Comparison of ENCODE assay signal across 8 cellular contexts in the genomic region with DNA sequence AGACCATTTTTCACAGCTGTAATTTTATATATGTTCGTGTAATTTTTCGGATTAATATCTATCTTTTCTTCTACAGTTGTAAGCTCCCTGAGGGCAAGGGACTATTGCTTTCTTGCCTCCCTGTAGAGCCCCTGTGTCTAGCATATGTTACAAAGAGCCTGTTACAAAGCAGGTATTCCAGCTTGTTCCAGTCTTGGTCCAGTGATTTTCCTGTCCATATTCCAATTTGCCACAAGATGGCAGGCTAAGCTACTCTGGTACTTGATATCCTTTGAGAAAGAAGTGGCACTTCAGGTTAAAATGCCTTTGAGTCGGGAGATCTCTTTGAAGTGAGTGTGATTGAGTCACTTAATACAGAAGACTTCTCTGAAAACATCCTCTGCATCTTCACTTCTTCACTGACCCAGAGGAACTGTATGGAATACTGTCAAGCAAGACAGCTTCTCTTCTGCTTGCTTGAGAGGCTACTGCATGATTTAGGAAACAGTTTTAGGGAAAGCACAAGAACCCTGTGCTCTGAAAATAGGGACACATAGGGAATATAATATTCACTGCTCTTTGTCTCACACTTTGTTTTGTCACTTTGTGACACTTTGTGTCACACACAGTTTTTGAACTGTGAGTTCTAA. TPM values are rescaled to one million over a fixed set of nuclear protein-coding genes. Genes with fewer than 3 reads are reported as not detected.
DNase-seq lines count a peak whose midpoint lies in the region; ATAC-seq and TF ChIP-seq lines count a peak whose summit lies in the region.

No MANE protein-coding gene starts in this region.

- peak; percentile 65 for DNase-seq in Ammon's horn (ENCODE audit: low spot score)
- peak; percentile 54 for DNase-seq in HFFc6
- peak; percentile 86 for DNase-seq in NCI-H524 treated with DMSO at 0.1 percent for 48 hours (lab: John Stamatoyannopoulos, UW)
- DNase-seq in cardiac fibroblast (ENCODE audit: low read depth in 2 of 2): peak; percentile 62 to 74
- DNase-seq in medulla oblongata (ENCODE audit: extremely low spot score): peak; percentile 77
- no peak for DNase-seq in stimulated activated naive CD4-positive, alpha-beta T cell (lab: John Stamatoyannopoulos, UW)
- DNase-seq in stimulated activated CD4-positive, alpha-beta T cell treated with anti-CD3 and anti-CD28 coated beads, Interleukin-12 subunit alpha, Interleukin-12 subunit beta, amount 100 ng/mL, for 4 hours: no peak
- no peak for DNase-seq in stimulated activated naive CD8-positive, alpha-beta T cell treated with anti-CD3 and anti-CD28 coated beads, Interleukin-15, Interleukin-2, amounts not matched to agents 100 U/mL and 50 U/mL, for 24 hours

- ATAC-seq in stimulated activated naive CD8-positive, alpha-beta T cell treated with anti-CD3 and anti-CD28 coated beads, Interleukin-15, Interleukin-2, amounts not matched to agents 100 U/mL and 50 U/mL, for 24 hours: no peak

- peaks cover 34% of the 10 kb centered on the region for H3K4me1 Mint-ChIP-seq in HFFc6 (ENCODE audit: low read depth)

- H3K27ac Mint-ChIP-seq in HFFc6: no peak overlapping the region

- H3K27me3 Mint-ChIP-seq in HFFc6 (ENCODE audit: insufficient read depth): no peaks in the 10 kb centered on the region

- no peaks in the 10 kb centered on the region for H3K36me3 Mint-ChIP-seq in HFFc6 (ENCODE audit: low read depth)

- no peaks in the 10 kb centered on the region for H3K9me3 Mint-ChIP-seq in HFFc6

- H3K4me3 Mint-ChIP-seq in HFFc6: no peak overlapping the region

- TF ChIP-seq CTCF in HFFc6 (IDR thresholded peaks at IDR 0.05): peak; percentile 84
- TF ChIP-seq CTCF in cardiac fibroblast (IDR thresholded peaks at IDR 0.05; ENCODE audit: low read depth, low read length): peak; percentile 73

- H3K4me3 ChIP-seq in cardiac fibroblast (replicated peaks in 1 of 2; ENCODE audit: low read depth in 2 of 2, low read length in 2 of 2): no peak overlapping the region

RNA-seq across cellular contexts. Expression of gene CAVIN4, which starts 24.5 kb away (rescaled TPM):
- total RNA-seq in HFFc6 (2021; fragmentation: NEBNext Ultra II Directional; extraction: Animal tissue kit (Norgen Biotek cat#: 25700)): 1 to 10 TPM in 1 of 6 experiments, under 1 TPM in 5; 0.34 to 1.5 (median 0.51) TPM

Comparison
In these comparisons a context has a peak if more than half of its experiments do, and no peak if none do; other contexts are left out.
1. DNase-seq: peak in Ammon's horn (single experiment), HFFc6 (single experiment), NCI-H524 treated with DMSO at 0.1 percent for 48 hours (single experiment), cardiac fibroblast (2 of 2) and medulla oblongata (single experiment); none in stimulated activated naive CD4-positive, alpha-beta T cell (0 of 6), stimulated activated CD4-positive, alpha-beta T cell treated with anti-CD3 and anti-CD28 coated beads, Interleukin-12 subunit alpha, Interleukin-12 subunit beta, amount 100 ng/mL, for 4 hours (single experiment) and stimulated activated naive CD8-positive, alpha-beta T cell treated with anti-CD3 and anti-CD28 coated beads, Interleukin-15, Interleukin-2, amounts not matched to agents 100 U/mL and 50 U/mL, for 24 hours (single experiment).